ENCODE assay signal across 9 cellular contexts in the genomic region with DNA sequence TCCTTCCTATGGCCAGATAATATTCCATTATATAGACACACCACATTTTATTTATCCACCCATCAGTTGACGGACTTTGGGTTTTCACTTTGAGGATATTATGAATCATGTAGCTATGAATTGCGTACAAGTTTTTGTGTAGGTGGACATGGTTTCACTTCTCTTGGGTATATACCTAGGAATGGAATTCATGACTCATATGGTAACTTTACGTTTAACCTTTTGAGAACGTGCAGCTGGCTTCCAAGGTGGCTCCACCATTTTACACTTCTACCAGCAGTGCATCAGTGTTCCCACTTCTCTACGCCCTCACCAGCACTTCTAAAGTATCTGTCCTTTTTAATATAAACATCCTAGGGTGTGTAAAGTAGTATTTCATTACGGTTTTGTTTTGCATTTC.
DNase-seq lines count a peak whose midpoint lies in the region; ATAC-seq and TF ChIP-seq lines count a peak whose summit lies in the region.
"Had no signal": no experiment of that assay in that cellular context is flagged by ENCODE, and none has a peak within 500 bp of the region (broad histone marks: within the 10 kb centered on the region; RNA-seq: fewer than 3 reads in every experiment).

No MANE protein-coding gene starts in this region.

- H3K27ac ChIP-seq in IMR-90 (ENCODE audit: insufficient read depth, low read length), result no peak overlapping the region
- H3K27ac ChIP-seq in right lobe of liver, result no peak overlapping the region
- no peak overlapping the region for H3K27ac ChIP-seq in H9 (ENCODE audit: insufficient read length, low read depth, low read length)

- H3K27ac Mint-ChIP-seq in H9, result no peak overlapping the region; a peak in 1 of 7 replicates

- H3K23ac ChIP-seq in IMR-90 (ENCODE audit: low read depth, low read length), result no peak overlapping the region
- no peak overlapping the region for H3K23ac ChIP-seq in H9 (ENCODE audit: insufficient read length, low read depth, low read length)

- no peak overlapping the region for H2AK5ac ChIP-seq in IMR-90 (ENCODE audit: low read depth, low read length)
- H2AK5ac ChIP-seq in H9 (ENCODE audit: insufficient read length, low read length), result no peak overlapping the region

- H3K36me3 ChIP-seq in IMR-90 (ENCODE audit: control insufficient read depth, insufficient read depth, low read length) (no peaks in the 10 kb centered on the region), right lobe of liver (no peaks in the 10 kb centered on the region)
- H3K36me3 ChIP-seq: spleen had no signal

- ATAC-seq in GM18519 (IDR thresholded peaks at IDR 0.05; ENCODE audit: low FRiP score, unreplicated experiment) (peak; percentile 95), GM21786 (IDR thresholded peaks at IDR 0.05; ENCODE audit: unreplicated experiment) (peak; percentile 75), IMR-90 (ENCODE audit: low read depth) (no peak), right lobe of liver (no peak)

- peaks cover 3% of the 10 kb centered on the region for H3K27me3 Mint-ChIP-seq in H9 (ENCODE audit: low read depth)

- TF ChIP-seq CTCF in IMR-90 (conservative IDR thresholded peaks at IDR 0.05; ENCODE audit: low read depth, low read length), result no peak
- TF ChIP-seq CTCF in right lobe of liver (IDR thresholded peaks at IDR 0.05), result no peak
- TF ChIP-seq CTCF in H9 (conservative IDR thresholded peaks at IDR 0.05), result no peak

- no CpG with 5 or more reads among the region's 6 CpGs for WGBS in IMR-90 (ENCODE audit: extremely low coverage in 2 of 2, insufficient read length in 1 of 2), 2 experiments
- WGBS in right lobe of liver (ENCODE audit: insufficient coverage, low coverage, low lambda C conversion rate, missing lambda C conversion rate), result 91% methylated on average over 6 of the region's 6 CpGs
- no CpG with 5 or more reads among the region's 6 CpGs for WGBS in H9 (ENCODE audit: extremely low coverage, insufficient read length, low lambda C conversion rate)

- H2BK5ac ChIP-seq in IMR-90 (ENCODE audit: low read depth, low read length, poor library complexity, severe bottlenecking), result no peak overlapping the region
- H2BK5ac ChIP-seq in H9 (ENCODE audit: insufficient read length, low read length), result no peak overlapping the region

- H3K4me2 ChIP-seq in IMR-90 (ENCODE audit: low read depth, low read length) (no peak overlapping the region), H9 (ENCODE audit: insufficient read depth, insufficient read length, low read length) (no peak overlapping the region)

- H2BK12ac ChIP-seq in H9 (ENCODE audit: insufficient read length, low read depth, low read length), result no peak overlapping the region

- H3K18ac ChIP-seq in IMR-90 (ENCODE audit: low read depth, low read length) (no peak overlapping the region), H9 (ENCODE audit: insufficient read length, low read depth, low read length) (no peak overlapping the region)

- no peak overlapping the region for H3T11ph ChIP-seq in H9 (ENCODE audit: low read length)

- intact Hi-C loops in IMR-90 (cut with micrococcal nuclease), result no loop called here
- intact Hi-C loops in right lobe of liver (cut with DNase I), result no loop called here

- no peak overlapping the region for H2AK9ac ChIP-seq in IMR-90 (replicated peaks; ENCODE audit: low read depth, low read length, poor library complexity)

- in situ Hi-C loops in IMR-90 (cut with MboI; ENCODE audit: low sequenced_read_pairs), result no loop called here

- H2BK15ac ChIP-seq in IMR-90 (ENCODE audit: low read depth, low read length), result no peak overlapping the region
- H2BK15ac ChIP-seq in H9 (ENCODE audit: low read depth, low read length), result no peak overlapping the region

- POLR2A ChIA-PET in IMR-90 (lab: Charles Lee; ENCODE audit: unreplicated experiment), result no interaction called here

- H3K9ac ChIP-seq in IMR-90 (ENCODE audit: low read depth, low read length) (no peak overlapping the region), H9 (ENCODE audit: extremely low read depth, insufficient read length, low read length) (no peak overlapping the region)

- H3K9me3 Mint-ChIP-seq in H9, result peaks cover 4 to 5% of the 10 kb centered on the region in 2 experiments

- CTCF ChIA-PET in IMR-90 (lab: Yijun Ruan, JAX), result interaction anchor here (0.7 kb wide), 1 partner anchor 50 kb away, joined by 3 read pairs; no protein-coding TSS in a partner anchor

- no peak overlapping the region for H3K56ac ChIP-seq in IMR-90 (ENCODE audit: extremely low read depth, insufficient read depth, low read length)
- H3K56ac ChIP-seq in H9 (ENCODE audit: insufficient read length, low read depth, low read length), result no peak overlapping the region

- no peak for TF ChIP-seq POLR2A in IMR-90 (IDR thresholded peaks at IDR 0.05; ENCODE audit: low read depth, low read length)
- TF ChIP-seq POLR2A in right lobe of liver (IDR thresholded peaks at IDR 0.05), result no peak

- no peaks in the 10 kb centered on the region for H3K23me2 ChIP-seq in H9 (ENCODE audit: insufficient read length, low read depth, low read length, poor library complexity, severe bottlenecking)

- H4K5ac ChIP-seq in IMR-90 (ENCODE audit: low read depth, low read length) (no peak overlapping the region), H9 (ENCODE audit: insufficient read length, low read depth, low read length) (no peak overlapping the region)

- no peak for TF ChIP-seq RAD21 in IMR-90 (IDR thresholded peaks at IDR 0.05; ENCODE audit: low read length)

- H2AFZ ChIP-seq in IMR-90 (replicated peaks; ENCODE audit: low read length, poor library complexity), result no peak overlapping the region
- H2AFZ ChIP-seq in H9 (ENCODE audit: low read length), result no peak overlapping the region

- no peaks in the 10 kb centered on the region for H3K9me1 ChIP-seq in IMR-90 (ENCODE audit: insufficient read depth, low read length)

- H4K20me1 ChIP-seq in IMR-90 (ENCODE audit: insufficient read depth, low read length) (no peaks in the 10 kb centered on the region), H9 (ENCODE audit: control insufficient read depth, insufficient read depth, insufficient read length) (no peaks in the 10 kb centered on the region)

- H3K79me2 ChIP-seq in H9 (ENCODE audit: insufficient read depth, low read length), result no peaks in the 10 kb centered on the region

- peaks cover 4% of the 10 kb centered on the region for H3K27me3 ChIP-seq in IMR-90 (ENCODE audit: control insufficient read depth, insufficient read depth, low read length)
- H3K27me3 ChIP-seq in right lobe of liver, result no peaks in the 10 kb centered on the region
- no peaks in the 10 kb centered on the region for H3K27me3 ChIP-seq in H9 (ENCODE audit: insufficient read depth, low read length)
- H3K27me3 ChIP-seq: spleen had no signal

- H3K9me3 ChIP-seq in IMR-90 (ENCODE audit: control insufficient read depth, insufficient read depth, low read length) (no peaks in the 10 kb centered on the region), right lobe of liver (no peaks in the 10 kb centered on the region), H9 (ENCODE audit: control insufficient read depth, low read depth, low read length) (no peaks in the 10 kb centered on the region)
- H3K9me3 ChIP-seq: spleen had no signal

- no peak overlapping the region for H3K4me3 Mint-ChIP-seq in H9

- no peaks in the 10 kb centered on the region for H3K79me1 ChIP-seq in IMR-90 (ENCODE audit: low read depth in 1 of 2, low read length in 2 of 2)
- no peaks in the 10 kb centered on the region for H3K79me1 ChIP-seq in H9 (ENCODE audit: insufficient read depth, low read depth, low read length, poor library complexity, severe bottlenecking)

- H3K4ac ChIP-seq in IMR-90 (ENCODE audit: low read depth, low read length), result no peak overlapping the region
- no peak overlapping the region for H3K4ac ChIP-seq in H9 (ENCODE audit: low read depth, low read length)

- dilution Hi-C loops in IMR-90 (cut with HindIII; ENCODE audit: low sequenced_read_pairs, unreplicated experiment), result no loop called here

- H3K14ac ChIP-seq in IMR-90 (replicated peaks; ENCODE audit: low read depth, low read length), result no peak overlapping the region
- H3K14ac ChIP-seq in H9 (ENCODE audit: insufficient read depth, low read length), result no peak overlapping the region

- peaks cover 3 to 5% (median 3%) of the 10 kb centered on the region in 3 experiments; a peak in 5 of 7 replicates for H3K36me3 Mint-ChIP-seq in H9 (ENCODE audit: insufficient read depth in 1 of 3, low read depth in 3 of 3)

- H2BK120ac ChIP-seq in IMR-90 (ENCODE audit: low read depth, low read length), result no peak overlapping the region
- no peak overlapping the region for H2BK120ac ChIP-seq in H9 (ENCODE audit: low read depth, low read length, poor library complexity, severe bottlenecking)

- no peak overlapping the region for H4K8ac ChIP-seq in IMR-90 (ENCODE audit: low read depth in 2 of 2, low read length in 2 of 2)
- no peak overlapping the region for H4K8ac ChIP-seq in H9 (replicated peaks; ENCODE audit: insufficient read length, low read depth, low read length)

- H4K91ac ChIP-seq in IMR-90 (ENCODE audit: insufficient read depth, low read depth, low read length), result no peak overlapping the region
- no peak overlapping the region for H4K91ac ChIP-seq in H9 (ENCODE audit: insufficient read length, low read depth, low read length)

- peak; percentile 21 for DNase-seq in IMR-90
- peak; percentile 44 for DNase-seq in kidney tubule cell (ENCODE audit: low spot score)
- no peak for DNase-seq in right lobe of liver
- no peak for DNase-seq in MV-4-11 (lab: John Stamatoyannopoulos, UW)
- DNase-seq in H9, result no peak
- DNase-seq in NCI-H82 (lab: John Stamatoyannopoulos, UW), result no peak
- DNase-seq: spleen had no signal

- H3K4me1 ChIP-seq in IMR-90 (ENCODE audit: control insufficient read depth, insufficient read depth, low read length) (no peaks in the 10 kb centered on the region), right lobe of liver (peaks cover 0 to 16% (median 2%) of the 10 kb centered on the region in 4 donors), H9 (ENCODE audit: insufficient read depth, low read length) (peaks cover 3% of the 10 kb centered on the region)

- no peak overlapping the region for H3K4me3 ChIP-seq in IMR-90 (ENCODE audit: insufficient read depth, low read depth, low read length)
- H3K4me3 ChIP-seq in right lobe of liver, result no peak overlapping the region
- H3K4me3 ChIP-seq: spleen had no signal

- H3K4me1 Mint-ChIP-seq in H9, result peaks cover 27 to 41% of the 10 kb centered on the region in 2 experiments

- BruUV-seq in IMR-90 (replicated peaks; lab: Mats Ljungman, UMichigan), result no TSS peak

- H2BK20ac ChIP-seq in IMR-90 (ENCODE audit: low read depth, low read length) (no peak overlapping the region), H9 (ENCODE audit: low read depth, low read length, poor library complexity, severe bottlenecking) (no peak overlapping the region)

TF ChIP-seq in IMR-90, 13 proteins besides CTCF, POLR2A, EP300 and RAD21 (continues in another document):
- no peak for TF ChIP-seq NFE2L2 (IDR thresholded peaks at IDR 0.05; ENCODE audit: low read depth, low read length)
- TF ChIP-seq CHD1 (IDR thresholded peaks at IDR 0.05; ENCODE audit: low read depth, low read length), result no peak
- no peak for TF ChIP-seq SMC3 (IDR thresholded peaks at IDR 0.05; ENCODE audit: low read depth, low read length)
- no peak for TF ChIP-seq MAZ (IDR thresholded peaks at IDR 0.05; ENCODE audit: borderline replicate concordance, low read depth, low read length)

Comparison
In these comparisons a context has a peak if more than half of its experiments do, and no peak if none do; other contexts are left out.
1. ATAC-seq: peak in GM18519 (single experiment) and GM21786 (single experiment); none in IMR-90 (single experiment) and right lobe of liver (0 of 4).
2. DNase-seq: peak in IMR-90 (single experiment) and kidney tubule cell (single experiment); none in right lobe of liver (0 of 3), MV-4-11 (single experiment), H9 (single experiment) and NCI-H82 (single experiment).